ENCODE assay signal across 1 cellular context in the genomic region with DNA sequence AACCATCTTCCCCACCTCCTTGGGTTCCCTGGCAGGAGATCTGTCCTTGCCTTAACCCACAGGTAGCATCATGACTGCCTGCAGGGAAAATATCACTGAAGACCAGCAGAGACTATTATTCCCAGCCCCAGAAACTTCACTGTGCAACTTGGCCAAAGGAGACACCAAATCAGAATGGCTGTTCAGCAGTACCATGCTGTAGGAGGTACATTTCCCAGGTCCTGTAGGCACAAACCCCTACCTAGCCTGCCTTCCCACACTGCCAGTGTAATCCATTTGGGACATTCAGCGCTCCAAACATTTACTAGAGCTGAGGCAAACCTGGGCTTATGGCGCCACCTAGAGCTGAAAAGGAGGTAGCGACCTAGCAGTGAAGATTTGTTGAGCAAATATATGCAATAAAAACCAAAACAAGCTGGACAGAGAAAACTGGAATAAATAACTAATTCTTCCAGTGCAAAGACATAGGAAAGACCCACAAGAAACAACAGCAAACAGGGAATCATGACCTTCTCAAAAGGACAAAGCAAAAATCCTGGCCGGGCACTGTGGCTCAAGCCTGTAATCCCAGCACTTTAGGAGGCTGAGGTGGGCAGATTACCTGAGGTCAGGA.
TF ChIP-seq lines count a peak whose summit lies in the region.

No MANE protein-coding gene starts in this region.

TF ChIP-seq in K562, 482 proteins besides CTCF, POLR2A, EP300 and RAD21 (continued from another document):
- TF ChIP-seq, protein P1, sequence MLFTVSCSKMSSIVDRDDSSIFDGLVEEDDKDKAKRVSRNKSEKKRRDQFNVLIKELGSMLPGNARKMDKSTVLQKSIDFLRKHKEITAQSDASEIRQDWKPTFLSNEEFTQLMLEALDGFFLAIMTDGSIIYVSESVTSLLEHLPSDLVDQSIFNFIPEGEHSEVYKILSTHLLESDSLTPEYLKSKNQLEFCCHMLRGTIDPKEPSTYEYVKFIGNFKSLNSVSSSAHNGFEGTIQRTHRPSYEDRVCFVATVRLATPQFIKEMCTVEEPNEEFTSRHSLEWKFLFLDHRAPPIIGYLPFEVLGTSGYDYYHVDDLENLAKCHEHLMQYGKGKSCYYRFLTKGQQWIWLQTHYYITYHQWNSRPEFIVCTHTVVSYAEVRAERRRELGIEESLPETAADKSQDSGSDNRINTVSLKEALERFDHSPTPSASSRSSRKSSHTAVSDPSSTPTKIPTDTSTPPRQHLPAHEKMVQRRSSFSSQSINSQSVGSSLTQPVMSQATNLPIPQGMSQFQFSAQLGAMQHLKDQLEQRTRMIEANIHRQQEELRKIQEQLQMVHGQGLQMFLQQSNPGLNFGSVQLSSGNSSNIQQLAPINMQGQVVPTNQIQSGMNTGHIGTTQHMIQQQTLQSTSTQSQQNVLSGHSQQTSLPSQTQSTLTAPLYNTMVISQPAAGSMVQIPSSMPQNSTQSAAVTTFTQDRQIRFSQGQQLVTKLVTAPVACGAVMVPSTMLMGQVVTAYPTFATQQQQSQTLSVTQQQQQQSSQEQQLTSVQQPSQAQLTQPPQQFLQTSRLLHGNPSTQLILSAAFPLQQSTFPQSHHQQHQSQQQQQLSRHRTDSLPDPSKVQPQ (CRISPR knock-in tag; IDR thresholded peaks at IDR 0.05; ENCODE audit: borderline replicate concordance): no peak
- TF ChIP-seq CHCHD3 (CRISPR knock-in tag; IDR thresholded peaks at IDR 0.05) (no peak), POLR2AphosphoS5 (IDR thresholded peaks at IDR 0.05; ENCODE audit: control insufficient read depth, insufficient read depth, low read depth, low read length) (0 out of 2 replicates have a peak, but pooled peaks have one; percentile 16), STAG1 (CRISPR knock-in tag; IDR thresholded peaks at IDR 0.05; ENCODE audit: borderline replicate concordance) (peak; percentile 15; the same call in 1 of the 2 replicates), ZNF41 (CRISPR knock-in tag; conservative IDR thresholded peaks at IDR 0.05) (no peak)
- TF ChIP-seq, protein P2, sequence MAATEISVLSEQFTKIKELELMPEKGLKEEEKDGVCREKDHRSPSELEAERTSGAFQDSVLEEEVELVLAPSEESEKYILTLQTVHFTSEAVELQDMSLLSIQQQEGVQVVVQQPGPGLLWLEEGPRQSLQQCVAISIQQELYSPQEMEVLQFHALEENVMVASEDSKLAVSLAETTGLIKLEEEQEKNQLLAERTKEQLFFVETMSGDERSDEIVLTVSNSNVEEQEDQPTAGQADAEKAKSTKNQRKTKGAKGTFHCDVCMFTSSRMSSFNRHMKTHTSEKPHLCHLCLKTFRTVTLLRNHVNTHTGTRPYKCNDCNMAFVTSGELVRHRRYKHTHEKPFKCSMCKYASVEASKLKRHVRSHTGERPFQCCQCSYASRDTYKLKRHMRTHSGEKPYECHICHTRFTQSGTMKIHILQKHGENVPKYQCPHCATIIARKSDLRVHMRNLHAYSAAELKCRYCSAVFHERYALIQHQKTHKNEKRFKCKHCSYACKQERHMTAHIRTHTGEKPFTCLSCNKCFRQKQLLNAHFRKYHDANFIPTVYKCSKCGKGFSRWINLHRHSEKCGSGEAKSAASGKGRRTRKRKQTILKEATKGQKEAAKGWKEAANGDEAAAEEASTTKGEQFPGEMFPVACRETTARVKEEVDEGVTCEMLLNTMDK (IDR thresholded peaks at IDR 0.05; ENCODE audit: borderline replicate concordance, insufficient read depth, low read depth, low read length, poor library complexity, severe bottlenecking): peak; percentile 68
- TF ChIP-seq, protein P3, sequence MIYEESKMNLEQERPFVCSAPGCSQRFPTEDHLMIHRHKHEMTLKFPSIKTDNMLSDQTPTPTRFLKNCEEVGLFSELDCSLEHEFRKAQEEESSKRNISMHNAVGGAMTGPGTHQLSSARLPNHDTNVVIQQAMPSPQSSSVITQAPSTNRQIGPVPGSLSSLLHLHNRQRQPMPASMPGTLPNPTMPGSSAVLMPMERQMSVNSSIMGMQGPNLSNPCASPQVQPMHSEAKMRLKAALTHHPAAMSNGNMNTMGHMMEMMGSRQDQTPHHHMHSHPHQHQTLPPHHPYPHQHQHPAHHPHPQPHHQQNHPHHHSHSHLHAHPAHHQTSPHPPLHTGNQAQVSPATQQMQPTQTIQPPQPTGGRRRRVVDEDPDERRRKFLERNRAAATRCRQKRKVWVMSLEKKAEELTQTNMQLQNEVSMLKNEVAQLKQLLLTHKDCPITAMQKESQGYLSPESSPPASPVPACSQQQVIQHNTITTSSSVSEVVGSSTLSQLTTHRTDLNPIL (CRISPR knock-in tag; IDR thresholded peaks at IDR 0.05): no peak
- TF ChIP-seq, protein P4, sequence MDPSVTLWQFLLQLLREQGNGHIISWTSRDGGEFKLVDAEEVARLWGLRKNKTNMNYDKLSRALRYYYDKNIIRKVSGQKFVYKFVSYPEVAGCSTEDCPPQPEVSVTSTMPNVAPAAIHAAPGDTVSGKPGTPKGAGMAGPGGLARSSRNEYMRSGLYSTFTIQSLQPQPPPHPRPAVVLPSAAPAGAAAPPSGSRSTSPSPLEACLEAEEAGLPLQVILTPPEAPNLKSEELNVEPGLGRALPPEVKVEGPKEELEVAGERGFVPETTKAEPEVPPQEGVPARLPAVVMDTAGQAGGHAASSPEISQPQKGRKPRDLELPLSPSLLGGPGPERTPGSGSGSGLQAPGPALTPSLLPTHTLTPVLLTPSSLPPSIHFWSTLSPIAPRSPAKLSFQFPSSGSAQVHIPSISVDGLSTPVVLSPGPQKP (CRISPR knock-in tag; IDR thresholded peaks at IDR 0.05): no peak
